In the genomic region with DNA sequence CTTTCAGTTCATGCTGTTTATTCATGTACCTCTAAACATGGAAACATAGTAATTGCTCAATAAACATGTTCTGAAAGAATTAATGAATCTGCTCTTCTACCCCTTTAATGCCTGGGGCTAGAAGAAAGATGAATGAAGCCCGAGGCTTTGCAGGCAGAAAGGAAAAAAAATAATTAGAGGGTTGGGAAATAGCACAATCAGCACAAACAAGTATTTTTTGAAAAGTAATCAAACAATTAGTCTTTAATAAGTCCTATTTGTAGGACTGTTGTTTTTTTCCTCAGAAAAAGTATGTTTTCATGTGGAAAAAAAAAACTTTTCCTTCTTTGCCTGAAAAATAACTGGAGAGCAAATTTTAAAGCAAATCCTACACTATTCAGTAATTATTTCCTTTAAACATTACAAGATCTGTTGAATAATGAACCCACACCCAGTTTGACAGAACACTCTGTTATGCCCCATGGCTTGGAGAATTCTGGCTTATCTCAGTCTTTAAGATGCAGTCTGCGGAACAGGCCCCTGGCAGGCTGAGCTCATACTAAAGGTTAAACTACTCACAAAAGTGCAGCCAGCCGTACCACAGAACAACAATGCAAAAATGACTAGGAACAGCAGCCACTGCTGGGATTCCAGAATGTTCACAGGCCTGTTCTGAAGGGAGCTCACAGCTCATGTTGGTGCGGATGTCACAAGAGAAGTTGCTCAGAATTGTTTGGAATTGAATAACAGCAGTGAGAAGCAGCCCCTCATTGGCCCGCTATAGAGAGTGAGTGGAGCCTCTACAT, we compare ENCODE assay signal across 13 cellular contexts.
A peak's percentile ranks its signal among the peaks of the same experiment; 100 is the strongest.
DNase-seq lines count a peak whose midpoint lies in the region; ATAC-seq and TF ChIP-seq lines count a peak whose summit lies in the region.
"Had no signal": no experiment of that assay in that cellular context is flagged by ENCODE, and none has a peak within 500 bp of the region (broad histone marks: within the 10 kb centered on the region; RNA-seq: fewer than 3 reads in every experiment).

No MANE protein-coding gene starts in this region.

- no peaks in the 10 kb centered on the region for H3K9me3 Mint-ChIP-seq in endothelial cell (ENCODE audit: unreplicated experiment)
- H3K9me3 Mint-ChIP-seq: activated naive CD8-positive, alpha-beta T cell treated with anti-CD3 and anti-CD28 coated beads, Interleukin-2, amount 50 U/mL, for 24 hours had no signal

- H3K9me3 ChIP-seq in ascending aorta (no peaks in the 10 kb centered on the region), neuron (ENCODE audit: low read length) (no peaks in the 10 kb centered on the region), uterus (no peaks in the 10 kb centered on the region), BE2C (no peaks in the 10 kb centered on the region)
- H3K9me3 ChIP-seq: pancreas had no signal

- no peaks in the 10 kb centered on the region for H3K27me3 ChIP-seq in ascending aorta
- H3K27me3 ChIP-seq in neuron (ENCODE audit: insufficient read depth, low read length): no peaks in the 10 kb centered on the region
- H3K27me3 ChIP-seq in uterus: no peaks in the 10 kb centered on the region
- no peaks in the 10 kb centered on the region for H3K27me3 ChIP-seq in BE2C
- H3K27me3 ChIP-seq: pancreas had no signal

- H3K4me3 Mint-ChIP-seq in endothelial cell (ENCODE audit: unreplicated experiment): no peak overlapping the region
- H3K4me3 Mint-ChIP-seq: activated naive CD8-positive, alpha-beta T cell treated with anti-CD3 and anti-CD28 coated beads, Interleukin-2, amount 50 U/mL, for 24 hours; CD4-positive, alpha-beta memory T cell had no signal

- DNase-seq in ascending aorta (ENCODE audit: low spot score in 2 of 2) (peak; percentile 10 to 80), Right ventricle myocardium superior (peak; percentile 51), uterus (peak; percentile 30 to 33), endothelial cell (ENCODE audit: low spot score) (no peak), BE2C (no peak)
- DNase-seq: activated naive CD8-positive, alpha-beta T cell treated with anti-CD3 and anti-CD28 coated beads, Interleukin-2, amount 50 U/mL, for 24 hours; activated T-cell treated with anti-CD3 and anti-CD28 coated beads for 4 hours; CD4-positive, alpha-beta memory T cell; NCI-H1092 treated with DMSO at 0.1 percent for 48 hours; NCI-H510A treated with DMSO at 0.1 percent for 48 hours had no signal

- no peaks in the 10 kb centered on the region for H3K36me3 Mint-ChIP-seq in endothelial cell (ENCODE audit: low read depth, unreplicated experiment)
- H3K36me3 Mint-ChIP-seq: CD4-positive, alpha-beta memory T cell had no signal

- H3K36me3 ChIP-seq in ascending aorta (no peaks in the 10 kb centered on the region), neuron (ENCODE audit: insufficient read depth, low read length) (no peaks in the 10 kb centered on the region), uterus (no peaks in the 10 kb centered on the region), BE2C (no peaks in the 10 kb centered on the region)
- H3K36me3 ChIP-seq: pancreas had no signal

- H3K4me1 ChIP-seq in ascending aorta (peaks cover 0 to 2% of the 10 kb centered on the region in 2 donors), neuron (ENCODE audit: insufficient read depth, low read length) (no peaks in the 10 kb centered on the region), uterus (no peaks in the 10 kb centered on the region), BE2C (no peaks in the 10 kb centered on the region; the same call in 1 of the 2 replicates)
- H3K4me1 ChIP-seq: pancreas had no signal

- H3K27ac Mint-ChIP-seq in endothelial cell (ENCODE audit: unreplicated experiment): no peak overlapping the region
- H3K27ac Mint-ChIP-seq: activated naive CD8-positive, alpha-beta T cell treated with anti-CD3 and anti-CD28 coated beads, Interleukin-2, amount 50 U/mL, for 24 hours; CD4-positive, alpha-beta memory T cell had no signal

- peak overlapping the region; percentile 21 to 55 for H3K27ac ChIP-seq in ascending aorta
- H3K27ac ChIP-seq in uterus: peak overlapping the region; percentile 24 to 42
- H3K27ac ChIP-seq: pancreas had no signal

- TF ChIP-seq CTCF in ascending aorta (IDR thresholded peaks at IDR 0.05): no peak
- no peak for TF ChIP-seq CTCF in uterus (IDR thresholded peaks at IDR 0.05)
- no peak for TF ChIP-seq CTCF in endothelial cell (IDR thresholded peaks at IDR 0.05; ENCODE audit: unreplicated experiment)
- no peak for TF ChIP-seq CTCF in BE2C (IDR thresholded peaks at IDR 0.05; ENCODE audit: low read depth, low read length)

- no peak overlapping the region for H3K4me3 ChIP-seq in ascending aorta
- no peak overlapping the region for H3K4me3 ChIP-seq in neuron (ENCODE audit: low read length)
- H3K4me3 ChIP-seq in uterus: no peak overlapping the region
- no peak overlapping the region for H3K4me3 ChIP-seq in BE2C (ENCODE audit: low read depth, low read length)
- H3K4me3 ChIP-seq: pancreas had no signal

- intact Hi-C loops in ascending aorta (cut with DNase I) (no loop called here), Right ventricle myocardium superior (cut with DNase I) (no loop called here), uterus (cut with DNase I; ENCODE audit: low total_unique reads) (no loop called here)

- TF ChIP-seq POLR2A in uterus (IDR thresholded peaks at IDR 0.05): no peak

- no peaks in the 10 kb centered on the region for H3K27me3 Mint-ChIP-seq in endothelial cell (ENCODE audit: unreplicated experiment)

- peak; percentile 57 for ATAC-seq in Right ventricle myocardium superior (ENCODE audit: poor library complexity)
- ATAC-seq in GM18909 (IDR thresholded peaks at IDR 0.05; ENCODE audit: poor library complexity, unreplicated experiment): no peak
- ATAC-seq: activated naive CD8-positive, alpha-beta T cell treated with anti-CD3 and anti-CD28 coated beads, Interleukin-2, amount 50 U/mL, for 24 hours had no signal

- H3K4me1 Mint-ChIP-seq in endothelial cell (ENCODE audit: unreplicated experiment): no peaks in the 10 kb centered on the region
- H3K4me1 Mint-ChIP-seq: activated naive CD8-positive, alpha-beta T cell treated with anti-CD3 and anti-CD28 coated beads, Interleukin-2, amount 50 U/mL, for 24 hours; CD4-positive, alpha-beta memory T cell had no signal

- H2AFZ ChIP-seq in neuron (ENCODE audit: low read depth, low read length): peak overlapping the region; percentile 9

Comparison
In these comparisons a context has a peak if more than half of its experiments do, and no peak if none do; other contexts are left out.
1. DNase-seq: peak in ascending aorta (2 of 2), Right ventricle myocardium superior (single experiment) and uterus (2 of 2); none in endothelial cell (single experiment) and BE2C (single experiment).